8 cellular contexts compared by ENCODE assay signal in the genomic region with DNA sequence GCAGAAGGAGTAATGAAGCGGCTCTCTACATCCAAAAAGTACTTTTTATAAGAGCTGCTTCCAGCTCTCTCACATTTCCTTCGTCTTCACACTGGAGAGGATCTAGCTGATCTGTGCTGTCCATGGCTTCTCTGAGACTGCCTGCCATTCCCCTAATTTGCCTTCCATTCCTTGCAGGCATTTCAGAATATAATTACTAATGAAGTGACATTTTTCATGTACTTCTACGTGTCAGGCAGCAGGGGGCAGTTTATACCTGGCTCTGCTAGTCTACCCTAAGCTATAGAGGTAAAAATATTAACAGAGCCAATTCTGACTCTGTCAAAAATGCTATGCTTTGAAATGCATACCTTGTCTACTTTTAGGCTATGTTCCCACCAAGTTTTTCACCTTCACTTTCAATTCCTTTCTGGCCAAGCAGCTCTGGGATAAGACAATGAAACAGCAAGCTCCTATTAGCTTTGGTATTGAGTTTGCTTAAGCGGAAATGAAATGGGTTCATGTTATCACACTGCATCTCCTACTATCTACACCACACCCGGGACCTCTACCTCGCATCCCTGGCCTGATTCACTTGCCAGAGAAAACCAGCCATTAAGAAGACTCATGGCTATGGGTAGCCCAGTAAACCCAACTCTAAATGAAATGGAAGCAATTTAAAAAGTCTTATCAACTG.
DNase-seq lines count a peak whose midpoint lies in the region; ATAC-seq and TF ChIP-seq lines count a peak whose summit lies in the region.

No MANE protein-coding gene starts in this region.

- no peak overlapping the region for H3K4me3 Mint-ChIP-seq in activated CD4-positive, alpha-beta T cell treated with anti-CD3 and anti-CD28 coated beads, Interleukin-2, amount 10 ng/mL, durations not matched to agents 7 days and 5 days
- H3K4me3 Mint-ChIP-seq in progenitor cell of endocrine pancreas (ENCODE audit: low read depth), result no peak overlapping the region
- H3K4me3 Mint-ChIP-seq in T-helper 2 cell treated with Interferon-gamma antibody and Interleukin-4, amounts not matched to agents 5 μg/mL and 100 μg/mL, for 36 hours, result no peak overlapping the region

- H3K4me3 ChIP-seq in fibroblast of villous mesenchyme (ENCODE audit: low read depth, low read length), result no peak overlapping the region

- H3K4me1 Mint-ChIP-seq in activated CD4-positive, alpha-beta T cell treated with anti-CD3 and anti-CD28 coated beads, Interleukin-2, amount 10 ng/mL, durations not matched to agents 7 days and 5 days, result no peaks in the 10 kb centered on the region
- peaks cover 9% of the 10 kb centered on the region for H3K4me1 Mint-ChIP-seq in progenitor cell of endocrine pancreas (ENCODE audit: low read depth)
- no peaks in the 10 kb centered on the region for H3K4me1 Mint-ChIP-seq in T-helper 2 cell treated with Interferon-gamma antibody and Interleukin-4, amounts not matched to agents 5 μg/mL and 100 μg/mL, for 36 hours (ENCODE audit: low read depth)

- H3K27me3 Mint-ChIP-seq in activated CD4-positive, alpha-beta T cell treated with anti-CD3 and anti-CD28 coated beads, Interleukin-2, amount 10 ng/mL, durations not matched to agents 7 days and 5 days, result peaks cover 9% of the 10 kb centered on the region
- H3K27me3 Mint-ChIP-seq in progenitor cell of endocrine pancreas, result peaks cover 4% of the 10 kb centered on the region
- H3K27me3 Mint-ChIP-seq in T-helper 2 cell treated with Interferon-gamma antibody and Interleukin-4, amounts not matched to agents 5 μg/mL and 100 μg/mL, for 36 hours (ENCODE audit: low read depth), result peaks cover 5% of the 10 kb centered on the region

- CTCF ChIA-PET in activated CD4-positive, alpha-beta T cell treated with anti-CD3 and anti-CD28 coated beads, Interleukin-2, amount 10 ng/mL, durations not matched to agents 7 days and 5 days (lab: Charles Lee), result interaction anchor here (0.7 to 1.6 kb wide), 6 partner anchors 8 to 257 kb away, joined by 3 to 4 read pairs (median 3); partner anchors contain the start of gene GAREM1

- no peaks in the 10 kb centered on the region for H3K9me3 Mint-ChIP-seq in activated CD4-positive, alpha-beta T cell treated with anti-CD3 and anti-CD28 coated beads, Interleukin-2, amount 10 ng/mL, durations not matched to agents 7 days and 5 days
- no peaks in the 10 kb centered on the region for H3K9me3 Mint-ChIP-seq in progenitor cell of endocrine pancreas (ENCODE audit: low read depth)
- H3K9me3 Mint-ChIP-seq in T-helper 2 cell treated with Interferon-gamma antibody and Interleukin-4, amounts not matched to agents 5 μg/mL and 100 μg/mL, for 36 hours, result no peaks in the 10 kb centered on the region

- no peak overlapping the region for H3K27ac Mint-ChIP-seq in activated CD4-positive, alpha-beta T cell treated with anti-CD3 and anti-CD28 coated beads, Interleukin-2, amount 10 ng/mL, durations not matched to agents 7 days and 5 days
- H3K27ac Mint-ChIP-seq in progenitor cell of endocrine pancreas, result no peak overlapping the region
- no peak overlapping the region for H3K27ac Mint-ChIP-seq in T-helper 2 cell treated with Interferon-gamma antibody and Interleukin-4, amounts not matched to agents 5 μg/mL and 100 μg/mL, for 36 hours

- POLR2A ChIA-PET in activated CD4-positive, alpha-beta T cell treated with anti-CD3 and anti-CD28 coated beads, Interleukin-2, amount 10 ng/mL, durations not matched to agents 7 days and 5 days (lab: Charles Lee), result no interaction called here

- no peaks in the 10 kb centered on the region for H3K36me3 Mint-ChIP-seq in activated CD4-positive, alpha-beta T cell treated with anti-CD3 and anti-CD28 coated beads, Interleukin-2, amount 10 ng/mL, durations not matched to agents 7 days and 5 days (ENCODE audit: low read depth)
- H3K36me3 Mint-ChIP-seq in progenitor cell of endocrine pancreas (ENCODE audit: insufficient read depth), result peaks cover 6% of the 10 kb centered on the region
- H3K36me3 Mint-ChIP-seq in T-helper 2 cell treated with Interferon-gamma antibody and Interleukin-4, amounts not matched to agents 5 μg/mL and 100 μg/mL, for 36 hours (ENCODE audit: low read depth), result no peaks in the 10 kb centered on the region

- peak; percentile 25 for DNase-seq in activated CD4-positive, alpha-beta T cell treated with anti-CD3 and anti-CD28 coated beads, Interleukin-2, amount 10 ng/mL, durations not matched to agents 7 days and 5 days
- DNase-seq in activated CD4-positive, alpha-beta T cell treated with anti-CD3 and anti-CD28 coated beads, Interleukin-2, amount 50 U/mL, for 1 hour, result no peak
- peak; percentile 43 for DNase-seq in fibroblast of villous mesenchyme (ENCODE audit: low read depth)
- no peak for DNase-seq in progenitor cell of endocrine pancreas (ENCODE audit: low spot score, unreplicated experiment)
- DNase-seq in T-helper 2 cell treated with Interferon-gamma antibody and Interleukin-4, amounts not matched to agents 5 μg/mL and 100 μg/mL, for 36 hours (ENCODE audit: low spot score), result no peak

- peak; percentile 73 for ATAC-seq in GM21717 (IDR thresholded peaks at IDR 0.05; ENCODE audit: unreplicated experiment)
- peak; percentile 93 for ATAC-seq in SK-N-SH treated with all-trans-retinoic acid at 6 μM for 48 hours

- peak; percentile 77 for TF ChIP-seq CTCF in LNCAP (IDR thresholded peaks at IDR 0.05)
- peak; percentile 67 for TF ChIP-seq CTCF in fibroblast of villous mesenchyme (IDR thresholded peaks at IDR 0.05; ENCODE audit: insufficient read depth, low read depth, low read length)
- peak; percentile 73 for TF ChIP-seq CTCF in progenitor cell of endocrine pancreas (IDR thresholded peaks at IDR 0.05; ENCODE audit: unreplicated experiment)

TF ChIP-seq in SK-N-SH treated with all-trans-retinoic acid at 6 μM for 48 hours, 23 proteins besides CTCF, POLR2A, EP300 and RAD21:
- TF ChIP-seq ZNF8 (CRISPR knock-in tag; IDR thresholded peaks at IDR 0.05) (no peak), RARB (CRISPR knock-in tag; IDR thresholded peaks at IDR 0.05) (no peak), SNAI2 (CRISPR knock-in tag; IDR thresholded peaks at IDR 0.05) (no peak), ESRRG (CRISPR knock-in tag; IDR thresholded peaks at IDR 0.05) (no peak), CSDC2 (CRISPR knock-in tag; IDR thresholded peaks at IDR 0.05) (no peak)

Comparison
In these comparisons a context has a peak if more than half of its experiments do, and no peak if none do; other contexts are left out.
1. DNase-seq: peak in activated CD4-positive, alpha-beta T cell treated with anti-CD3 and anti-CD28 coated beads, Interleukin-2, amount 10 ng/mL, durations not matched to agents 7 days and 5 days (single experiment) and fibroblast of villous mesenchyme (single experiment); none in activated CD4-positive, alpha-beta T cell treated with anti-CD3 and anti-CD28 coated beads, Interleukin-2, amount 50 U/mL, for 1 hour (single experiment), progenitor cell of endocrine pancreas (single experiment) and T-helper 2 cell treated with Interferon-gamma antibody and Interleukin-4, amounts not matched to agents 5 μg/mL and 100 μg/mL, for 36 hours (single experiment).
2. Peak in every context shown above with its lines, with median percentiles within 50 percentile points of each other: CTCF ChIP-seq.